17 cellular contexts compared by ENCODE assay signal in the genomic region with DNA sequence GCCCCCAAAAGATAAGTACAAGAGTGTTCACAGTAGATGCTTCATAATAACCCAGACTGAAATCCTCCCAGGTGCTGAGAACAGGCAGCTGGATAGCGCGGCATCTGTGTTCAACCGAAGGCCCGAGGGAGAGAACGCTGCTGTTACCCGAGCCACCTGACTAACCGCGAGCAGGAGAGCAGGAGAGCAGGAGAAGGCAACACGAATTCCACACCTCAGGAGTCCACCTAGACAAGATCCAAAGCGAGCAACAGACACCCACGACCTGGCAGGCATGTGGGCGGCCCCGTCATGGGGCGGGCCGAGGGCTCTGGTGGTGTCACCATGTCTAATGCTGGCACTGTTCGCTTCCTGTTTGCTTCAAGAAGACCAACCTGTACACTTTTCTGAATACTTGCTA. TPM values are rescaled to one million over a fixed set of nuclear protein-coding genes. Genes with fewer than 3 reads are reported as not detected.
DNase-seq lines count a peak whose midpoint lies in the region; ATAC-seq, FAIRE-seq and TF ChIP-seq lines count a peak whose summit lies in the region.
"Had no signal": no experiment of that assay in that cellular context is flagged by ENCODE, and none has a peak within 500 bp of the region (broad histone marks: within the 10 kb centered on the region; RNA-seq: fewer than 3 reads in every experiment).

No MANE protein-coding gene starts in this region.

- H3K27ac ChIP-seq in RWPE2 (ENCODE audit: poor library complexity, severe bottlenecking) (no peak overlapping the region), HepG2 (ENCODE audit: extremely low read length, insufficient read depth, low read length) (no peak overlapping the region), sigmoid colon (no peak overlapping the region), gastroesophageal sphincter (no peak overlapping the region), Karpas-422 (ENCODE audit: low read length) (no peak overlapping the region)

- no peak overlapping the region for H3K9ac ChIP-seq in HepG2 (ENCODE audit: insufficient read depth, low read depth, low read length)
- no peak overlapping the region for H3K9ac ChIP-seq in Karpas-422 (ENCODE audit: low read length)

- no peak for TF ChIP-seq CTCF in RWPE2 (IDR thresholded peaks at IDR 0.05; ENCODE audit: poor library complexity, severe bottlenecking)
- no peak for TF ChIP-seq CTCF in HepG2 (CRISPR knock-in tag; IDR thresholded peaks at IDR 0.05)
- TF ChIP-seq CTCF in sigmoid colon (IDR thresholded peaks at IDR 0.05): no peak
- no peak for TF ChIP-seq CTCF in gastroesophageal sphincter (IDR thresholded peaks at IDR 0.05)

- H3K4me1 ChIP-seq in RWPE2 (ENCODE audit: insufficient read depth, poor library complexity, severe bottlenecking): no peaks in the 10 kb centered on the region
- no peaks in the 10 kb centered on the region for H3K4me1 ChIP-seq in HepG2 (ENCODE audit: insufficient read depth, low read length)
- H3K4me1 ChIP-seq in sigmoid colon: no peaks in the 10 kb centered on the region
- H3K4me1 ChIP-seq in gastroesophageal sphincter: no peaks in the 10 kb centered on the region
- H3K4me1 ChIP-seq in Karpas-422 (ENCODE audit: low read length): no peaks in the 10 kb centered on the region

- 95% methylated on average over 9 of the region's 16 CpGs for WGBS in HepG2 (ENCODE audit: low lambda C conversion rate)
- 94% methylated on average over 16 of the region's 16 CpGs for WGBS in sigmoid colon, 2 donors
- 92 to 100% methylated on average over 2 to 16 of the region's 16 CpGs for WGBS in gastroesophageal sphincter (ENCODE audit: low coverage in 1 of 2), 2 donors

- POLR2A ChIA-PET in HepG2 (lab: Yijun Ruan, JAX): no interaction called here

- intact Hi-C loops in HepG2 (cut with micrococcal nuclease; ENCODE audit: unreplicated experiment) (no loop called here), sigmoid colon (cut with DNase I) (no loop called here)

- CTCF ChIA-PET in HepG2 (lab: Yijun Ruan, JAX; ENCODE audit: low intra/inter-chr PET ratio, low total read pairs): no interaction called here

- H3K4me2 ChIP-seq in HepG2 (ENCODE audit: low read depth, low read length) (no peak overlapping the region), Karpas-422 (ENCODE audit: low read depth, low read length, poor library complexity, severe bottlenecking) (no peak overlapping the region)

- TF ChIP-seq EP300 in HepG2 (IDR thresholded peaks at IDR 0.05; ENCODE audit: low read depth in 2 of 2, low read length in 2 of 2) (no peak), HepG2 (CRISPR knock-in tag; IDR thresholded peaks at IDR 0.05; ENCODE audit: borderline replicate concordance) (no peak), sigmoid colon (IDR thresholded peaks at IDR 0.05) (no peak), gastroesophageal sphincter (IDR thresholded peaks at IDR 0.05) (no peak)

- H2AFZ ChIP-seq in HepG2 (ENCODE audit: low read length) (no peak overlapping the region), Karpas-422 (ENCODE audit: low read length) (no peak overlapping the region)

- H4K20me1 ChIP-seq in HepG2 (ENCODE audit: insufficient read depth, low read length): no peaks in the 10 kb centered on the region
- no peaks in the 10 kb centered on the region for H4K20me1 ChIP-seq in Karpas-422 (ENCODE audit: insufficient read depth, low read depth, low read length)

- H3K27me3 ChIP-seq in RWPE2 (ENCODE audit: insufficient read depth, poor library complexity, severe bottlenecking) (no peaks in the 10 kb centered on the region), HepG2 (ENCODE audit: control insufficient read depth in 1 of 2, insufficient read depth in 2 of 2, low read length in 2 of 2) (no peaks in the 10 kb centered on the region), sigmoid colon (no peaks in the 10 kb centered on the region), gastroesophageal sphincter (no peaks in the 10 kb centered on the region), Karpas-422 (ENCODE audit: low read length) (no peaks in the 10 kb centered on the region)

- no peak for ATAC-seq in activated naive CD4-positive, alpha-beta T cell treated with anti-CD3 and anti-CD28 coated beads, Interleukin-2, amount 50 U/mL, for 72 hours
- ATAC-seq in RWPE2 (ENCODE audit: low read depth) (no peak), HepG2 (no peak), gastroesophageal sphincter (no peak), HG03571 (IDR thresholded peaks at IDR 0.05; ENCODE audit: unreplicated experiment) (no peak)

- DNase-seq in activated naive CD4-positive, alpha-beta T cell treated with anti-CD3 and anti-CD28 coated beads, Interleukin-2, amount 50 U/mL, for 72 hours (ENCODE audit: low spot score in 2 of 2): no peak
- no peak for DNase-seq in activated naive CD4-positive, alpha-beta T cell treated with anti-CD3 and anti-CD28 coated beads, Interleukin-2, amount 50 U/mL, for 16 hours
- DNase-seq in RWPE2 (ENCODE audit: low spot score) (peak; percentile 52), HepG2 (ENCODE audit: low spot score) (no peak), sigmoid colon (peak; percentile 42), Karpas-422 (no peak)
- DNase-seq: C1 segment of cervical spinal cord, H7, MM.1S, NCI-H1105 treated with DMSO at 0.1 percent for 48 hours, NCI-H2029, NCI-H446, NCI-H748 treated with DMSO at 0.1 percent for 48 hours, SHP77 treated with DMSO at 0.1 percent for 48 hours had no signal

- TF ChIP-seq POLR2A in HepG2 (IDR thresholded peaks at IDR 0.05; ENCODE audit: insufficient read depth in 1 of 2, low read depth in 2 of 2, low read length in 2 of 2): no peak
- TF ChIP-seq POLR2A in sigmoid colon (IDR thresholded peaks at IDR 0.05): no peak
- no peak for TF ChIP-seq POLR2A in gastroesophageal sphincter (IDR thresholded peaks at IDR 0.05)

- H3K36me3 ChIP-seq in RWPE2 (ENCODE audit: low read depth) (peaks cover 85% of the 10 kb centered on the region), HepG2 (replicated peaks in 1 of 2; ENCODE audit: control insufficient read depth in 1 of 2, insufficient read depth in 2 of 2, low read length in 2 of 2) (peaks cover 25 to 67% of the 10 kb centered on the region in 2 experiments), sigmoid colon (peaks cover 9 to 83% (median 48%) of the 10 kb centered on the region in 4 donors), gastroesophageal sphincter (peaks cover 0 to 88% of the 10 kb centered on the region in 2 donors), Karpas-422 (ENCODE audit: insufficient read depth, low read length) (peaks cover 19% of the 10 kb centered on the region)

- TSS peak; percentile 46 for BruUV-seq in HepG2 (replicated peaks; lab: Mats Ljungman, UMichigan)

- no peak for FAIRE-seq in HepG2 (lab: Jason Lieb, UNC)
- FAIRE-seq: A204.1 had no signal

- peak overlapping the region; percentile 36 to 44 for H3K27ac Mint-ChIP-seq in activated naive CD4-positive, alpha-beta T cell treated with anti-CD3 and anti-CD28 coated beads, Interleukin-2, amount 50 U/mL, for 72 hours

- no peaks in the 10 kb centered on the region for H3K79me2 ChIP-seq in HepG2 (ENCODE audit: insufficient read depth, low read length)
- no peaks in the 10 kb centered on the region for H3K79me2 ChIP-seq in Karpas-422 (ENCODE audit: low read length)

- no peaks in the 10 kb centered on the region for H3K9me3 ChIP-seq in RWPE2 (ENCODE audit: severe bottlenecking)
- no peaks in the 10 kb centered on the region for H3K9me3 ChIP-seq in HepG2 (ENCODE audit: low read length)
- H3K9me3 ChIP-seq in sigmoid colon: no peaks in the 10 kb centered on the region
- H3K9me3 ChIP-seq in gastroesophageal sphincter: no peaks in the 10 kb centered on the region
- no peaks in the 10 kb centered on the region for H3K9me3 ChIP-seq in Karpas-422 (ENCODE audit: low read length)

- peaks cover 0 to 4% of the 10 kb centered on the region in 2 donors for H3K36me3 Mint-ChIP-seq in activated naive CD4-positive, alpha-beta T cell treated with anti-CD3 and anti-CD28 coated beads, Interleukin-2, amount 50 U/mL, for 72 hours

- H3K4me3 ChIP-seq in RWPE2 (ENCODE audit: severe bottlenecking) (no peak overlapping the region), HepG2 (replicated peaks in 1 of 3; ENCODE audit: insufficient read depth in 1 of 3, low read depth in 2 of 3, low read length in 3 of 3) (no peak overlapping the region), sigmoid colon (no peak overlapping the region), gastroesophageal sphincter (no peak overlapping the region), Karpas-422 (ENCODE audit: low read length) (no peak overlapping the region)

- TF ChIP-seq RAD21 in HepG2 (CRISPR knock-in tag; IDR thresholded peaks at IDR 0.05): no peak

- H3K9me3 Mint-ChIP-seq in activated naive CD4-positive, alpha-beta T cell treated with anti-CD3 and anti-CD28 coated beads, Interleukin-2, amount 50 U/mL, for 72 hours: no peaks in the 10 kb centered on the region

- H3K9me2 ChIP-seq in Karpas-422 (replicated peaks; ENCODE audit: insufficient read depth, low read length): no peaks in the 10 kb centered on the region

- in situ Hi-C loops in HepG2 (cut with HindIII; ENCODE audit: extremely low pct_ligation_motif_present, low pct_unique_long_range_greater_than_20kb): no loop called here

RNA-seq across cellular contexts. Expression of gene SPATC1L, which starts 20.9 kb away (rescaled TPM):
- 1 to 10 TPM; 7.1 to 8.9 TPM for total RNA-seq in activated naive CD4-positive, alpha-beta T cell treated with anti-CD3 and anti-CD28 coated beads, Interleukin-2, amount 50 U/mL, for 72 hours
- total RNA-seq in HepG2 (2016; rRNA removed; fragmentation: Illumina TruSeq; extraction: Trizol) (2.8 and 3.3 TPM in 2 replicates), sigmoid colon (10 to 100 TPM in 1 of 4 donors, 1 to 10 TPM in 2, under 1 TPM in 1; 0.95 to 18.3 (median 7.1) TPM), gastroesophageal sphincter (10 to 100 TPM in 1 of 4 donors, 1 to 10 TPM in 2, under 1 TPM in 1; 0.54 to 20.4 (median 7.9) TPM)
- total RNA-seq in HepG2 (2016; cell fraction: cytosol; rRNA removed; fragmentation: Illumina TruSeq; extraction: Trizol; ENCODE audit: low read depth): 2.1 and 2.7 TPM in 2 replicates
- total RNA-seq in HepG2 (2016; cell fraction: insoluble cytoplasmic fraction; rRNA removed; fragmentation: Illumina TruSeq; extraction: Trizol): 3.0 and 3.3 TPM in 2 replicates
- 3.0 and 3.8 TPM in 2 replicates for total RNA-seq in HepG2 (2016; cell fraction: membrane; rRNA removed; fragmentation: Illumina TruSeq; extraction: Trizol)
- 1.5 and 1.7 TPM in 2 replicates for total RNA-seq in HepG2 (2016; cell fraction: nucleus; rRNA removed; fragmentation: Illumina TruSeq; extraction: Trizol)
- polyA plus RNA-seq in HepG2 (2011; rRNA removed) (1.4 and 2.6 TPM in 2 replicates), sigmoid colon (10 to 100 TPM in 1 of 3 donors, 1 to 10 TPM in 2; 3.2 to 11.0 (median 7.8) TPM)
- polyA plus RNA-seq in HepG2 (2011; cell fraction: cytosol; rRNA removed): 1.4 and 2.8 TPM in 2 replicates
- 9.6 and 9.7 TPM in 2 replicates for polyA plus RNA-seq in HepG2 (2011; cell fraction: nucleus; rRNA removed)
- 7.3 and 10.9 TPM in 2 replicates for polyA plus RNA-seq in HepG2 (2012)
- 5.4 and 5.7 TPM in 2 replicates for polyA plus RNA-seq in HepG2 (2016; cell fraction: cytosol; fragmentation: Illumina TruSeq; extraction: Trizol; ENCODE audit: low read depth)
- polyA plus RNA-seq in HepG2 (2016; cell fraction: insoluble cytoplasmic fraction; fragmentation: Illumina TruSeq; extraction: Trizol; ENCODE audit: low read depth): 5.9 and 7.1 TPM in 2 replicates
- 6.0 and 7.3 TPM in 2 replicates for polyA plus RNA-seq in HepG2 (2016; cell fraction: membrane; fragmentation: Illumina TruSeq; extraction: Trizol; ENCODE audit: low read depth)
- 5.8 and 6.5 TPM in 2 replicates for polyA plus RNA-seq in HepG2 (2016; cell fraction: nucleus; fragmentation: Illumina TruSeq; extraction: Trizol; ENCODE audit: insufficient read depth, low read depth)
- 2.4 and 3.4 TPM in 2 replicates for polyA minus RNA-seq in HepG2 (2011; rRNA and poly(A)+ RNA removed; ENCODE audit: low replicate concordance)
- 3.4 and 5.6 TPM in 2 replicates for polyA minus RNA-seq in HepG2 (2011; cell fraction: cytosol; rRNA and poly(A)+ RNA removed)
- 0.77 and 1.6 TPM in 2 replicates for polyA minus RNA-seq in HepG2 (2011; cell fraction: nucleus; rRNA and poly(A)+ RNA removed)
- 16.7 and 21.5 TPM in 2 replicates for total RNA-seq in Karpas-422 (2014; rRNA removed; shearing (Covaris generic); ENCODE audit: low replicate concordance)

RNA-seq across cellular contexts. Expression of gene LSS, which starts 23.5 kb away (rescaled TPM):
- total RNA-seq in activated naive CD4-positive, alpha-beta T cell treated with anti-CD3 and anti-CD28 coated beads, Interleukin-2, amount 50 U/mL, for 72 hours: 10 to 100 TPM; 17.8 to 26.2 TPM
- 73.5 and 113 TPM in 2 replicates for total RNA-seq in HepG2 (2016; rRNA removed; fragmentation: Illumina TruSeq; extraction: Trizol)
- 7.3 and 7.8 TPM in 2 replicates for total RNA-seq in HepG2 (2016; cell fraction: cytosol; rRNA removed; fragmentation: Illumina TruSeq; extraction: Trizol; ENCODE audit: low read depth)
- 62.4 and 115 TPM in 2 replicates for total RNA-seq in HepG2 (2016; cell fraction: insoluble cytoplasmic fraction; rRNA removed; fragmentation: Illumina TruSeq; extraction: Trizol)
- total RNA-seq in HepG2 (2016; cell fraction: membrane; rRNA removed; fragmentation: Illumina TruSeq; extraction: Trizol): 31.7 and 32.0 TPM in 2 replicates
- 138 and 169 TPM in 2 replicates for total RNA-seq in HepG2 (2016; cell fraction: nucleus; rRNA removed; fragmentation: Illumina TruSeq; extraction: Trizol)
- 72.6 and 182 TPM in 2 replicates for polyA plus RNA-seq in HepG2 (2011; rRNA removed)
- 29.6 and 35.0 TPM in 2 replicates for polyA plus RNA-seq in HepG2 (2011; cell fraction: cytosol; rRNA removed)
- 771 and 1,172 TPM in 2 replicates for polyA plus RNA-seq in HepG2 (2011; cell fraction: nucleus; rRNA removed)
- polyA plus RNA-seq in HepG2 (2012): 69.9 and 111 TPM in 2 replicates
- 5.3 and 5.5 TPM in 2 replicates for polyA plus RNA-seq in HepG2 (2016; cell fraction: cytosol; fragmentation: Illumina TruSeq; extraction: Trizol; ENCODE audit: low read depth)
- polyA plus RNA-seq in HepG2 (2016; cell fraction: insoluble cytoplasmic fraction; fragmentation: Illumina TruSeq; extraction: Trizol; ENCODE audit: low read depth): 44.5 and 58.2 TPM in 2 replicates
- polyA plus RNA-seq in HepG2 (2016; cell fraction: membrane; fragmentation: Illumina TruSeq; extraction: Trizol; ENCODE audit: low read depth): 14.1 and 14.6 TPM in 2 replicates
- 296 and 309 TPM in 2 replicates for polyA plus RNA-seq in HepG2 (2016; cell fraction: nucleus; fragmentation: Illumina TruSeq; extraction: Trizol; ENCODE audit: insufficient read depth, low read depth)
- 67.2 and 95.6 TPM in 2 replicates for polyA minus RNA-seq in HepG2 (2011; rRNA and poly(A)+ RNA removed; ENCODE audit: low replicate concordance)
- 16.2 and 25.1 TPM in 2 replicates for polyA minus RNA-seq in HepG2 (2011; cell fraction: cytosol; rRNA and poly(A)+ RNA removed)
- polyA minus RNA-seq in HepG2 (2011; cell fraction: nucleus; rRNA and poly(A)+ RNA removed): 66.3 and 114 TPM in 2 replicates
- total RNA-seq in sigmoid colon: 10 to 100 TPM; 47.6 to 63.7 (median 57.0) TPM
- 10 to 100 TPM; 17.4 to 78.6 (median 27.5) TPM for polyA plus RNA-seq in sigmoid colon
- 100 to 1,000 TPM in 1 of 4 donors, 10 to 100 TPM in 3; 57.7 to 104 (median 85.7) TPM for total RNA-seq in gastroesophageal sphincter
- total RNA-seq in Karpas-422 (2014; rRNA removed; shearing (Covaris generic); ENCODE audit: low replicate concordance): 40.3 and 62.0 TPM in 2 replicates

RNA-seq across cellular contexts. Expression of gene FTCD, which starts 49.7 kb away (rescaled TPM):
- under 1 TPM; 0.21 to 0.39 TPM for total RNA-seq in activated naive CD4-positive, alpha-beta T cell treated with anti-CD3 and anti-CD28 coated beads, Interleukin-2, amount 50 U/mL, for 72 hours
- total RNA-seq in HepG2 (2016; rRNA removed; fragmentation: Illumina TruSeq; extraction: Trizol): 78.5 and 105 TPM in 2 replicates
- total RNA-seq in HepG2 (2016; cell fraction: cytosol; rRNA removed; fragmentation: Illumina TruSeq; extraction: Trizol; ENCODE audit: low read depth): 13.1 and 13.2 TPM in 2 replicates
- 61.2 and 115 TPM in 2 replicates for total RNA-seq in HepG2 (2016; cell fraction: insoluble cytoplasmic fraction; rRNA removed; fragmentation: Illumina TruSeq; extraction: Trizol)
- total RNA-seq in HepG2 (2016; cell fraction: membrane; rRNA removed; fragmentation: Illumina TruSeq; extraction: Trizol): 21.0 and 27.4 TPM in 2 replicates
- total RNA-seq in HepG2 (2016; cell fraction: nucleus; rRNA removed; fragmentation: Illumina TruSeq; extraction: Trizol): 94.5 and 110 TPM in 2 replicates
- polyA plus RNA-seq in HepG2 (2011; rRNA removed): 75.7 and 112 TPM in 2 replicates
- polyA plus RNA-seq in HepG2 (2011; cell fraction: cytosol; rRNA removed): 34.7 and 61.2 TPM in 2 replicates
- 656 and 751 TPM in 2 replicates for polyA plus RNA-seq in HepG2 (2011; cell fraction: nucleus; rRNA removed)
- 108 and 140 TPM in 2 replicates for polyA plus RNA-seq in HepG2 (2012)
- polyA plus RNA-seq in HepG2 (2016; cell fraction: cytosol; fragmentation: Illumina TruSeq; extraction: Trizol; ENCODE audit: low read depth): 11.0 and 12.4 TPM in 2 replicates
- 47.9 and 52.0 TPM in 2 replicates for polyA plus RNA-seq in HepG2 (2016; cell fraction: insoluble cytoplasmic fraction; fragmentation: Illumina TruSeq; extraction: Trizol; ENCODE audit: low read depth)
- 11.9 and 17.7 TPM in 2 replicates for polyA plus RNA-seq in HepG2 (2016; cell fraction: membrane; fragmentation: Illumina TruSeq; extraction: Trizol; ENCODE audit: low read depth)
- 369 and 379 TPM in 2 replicates for polyA plus RNA-seq in HepG2 (2016; cell fraction: nucleus; fragmentation: Illumina TruSeq; extraction: Trizol; ENCODE audit: insufficient read depth, low read depth)
- polyA minus RNA-seq in HepG2 (2011; rRNA and poly(A)+ RNA removed; ENCODE audit: low replicate concordance): 0.42 and 84.7 TPM in 2 replicates
- polyA minus RNA-seq in HepG2 (2011; cell fraction: cytosol; rRNA and poly(A)+ RNA removed): 33.3 and 39.2 TPM in 2 replicates
- 93.9 and 118 TPM in 2 replicates for polyA minus RNA-seq in HepG2 (2011; cell fraction: nucleus; rRNA and poly(A)+ RNA removed)
- total RNA-seq in sigmoid colon: 1 to 10 TPM in 1 of 4 donors, not detected in 3; 1.4 TPM
- polyA plus RNA-seq in sigmoid colon: under 1 TPM in 1 of 3 donors, not detected in 2; 0.20 TPM
- total RNA-seq in gastroesophageal sphincter: 1 to 10 TPM in 1 of 4 donors, under 1 TPM in 1, not detected in 2; 0.31 to 1.5 TPM
- total RNA-seq in Karpas-422 (2014; rRNA removed; shearing (Covaris generic); ENCODE audit: low replicate concordance): 0.14 TPM in 1 of 2 replicates, not detected in the other
- total RNA-seq: H7 had no signal

Comparison
In these comparisons a context has a peak if more than half of its experiments do, and no peak if none do; other contexts are left out.
1. DNase-seq: peak in RWPE2 (single experiment) and sigmoid colon (single experiment); none in activated naive CD4-positive, alpha-beta T cell treated with anti-CD3 and anti-CD28 coated beads, Interleukin-2, amount 50 U/mL, for 72 hours (0 of 2), activated naive CD4-positive, alpha-beta T cell treated with anti-CD3 and anti-CD28 coated beads, Interleukin-2, amount 50 U/mL, for 16 hours (single experiment), HepG2 (single experiment) and Karpas-422 (single experiment).
2. RNA of gene FTCD, which starts 49.7 kb away (total RNA-seq): 13.1 to 115 TPM in HepG2; 0.21 to 0.39 TPM in activated naive CD4-positive, alpha-beta T cell treated with anti-CD3 and anti-CD28 coated beads, Interleukin-2, amount 50 U/mL, for 72 hours, 1.4 TPM in sigmoid colon, 0.31 to 1.5 TPM in gastroesophageal sphincter and 0.14 TPM in Karpas-422; every median in the first group is over 4 times any median in the second.